In genomic region chr1:52059326-52059725, GRCh38 we compare ENCODE assay signal across 11 cellular contexts. TPM values are rescaled to one million over a fixed set of nuclear protein-coding genes. Genes with fewer than 3 reads are reported as not detected.
DNase-seq lines count a peak whose midpoint lies in the region; ATAC-seq lines count a peak whose summit lies in the region.
"Had no signal": no experiment of that assay in that cellular context is flagged by ENCODE, and none has a peak within 500 bp of the region (broad histone marks: within the 10 kb centered on the region; RNA-seq: fewer than 3 reads in every experiment).

No MANE protein-coding gene starts in this region.

- CTCF ChIA-PET in activated naive CD4-positive, alpha-beta T cell treated with anti-CD3 and anti-CD28 coated beads for 36 hours (lab: Charles Lee) = interaction anchor here (1.0 to 1.1 kb wide), 2 partner anchors 344 to 541 kb away, joined by 3 read pairs; no protein-coding TSS in a partner anchor

- ATAC-seq in HG02623 (IDR thresholded peaks at IDR 0.05; ENCODE audit: unreplicated experiment) = no peak

- intact Hi-C loops in activated naive CD4-positive, alpha-beta T cell treated with anti-CD3 and anti-CD28 coated beads for 36 hours (cut with micrococcal nuclease) = loop anchor here (5.0 to 10.0 kb wide), 5 partner anchors 442 to 868 kb away; partner anchors contain the start of genes OSBPL9, RNF11, SCP2 and ZYG11B

- H3K27me3 Mint-ChIP-seq in activated naive CD4-positive, alpha-beta T cell treated with anti-CD3 and anti-CD28 coated beads for 36 hours (ENCODE audit: low read depth) = no peaks in the 10 kb centered on the region

- DNase-seq in AG20443 (ENCODE audit: low spot score) = peak; percentile 61
- peak; percentile 36 for DNase-seq in HS-5 (ENCODE audit: low read depth)
- peak; percentile 3 for DNase-seq in amniotic stem cell (lab: John Stamatoyannopoulos, UW)
- peak; percentile 78 for DNase-seq in kidney glomerular epithelial cell (lab: John Stamatoyannopoulos, UW)
- DNase-seq in NCI-H128 (lab: John Stamatoyannopoulos, UW; ENCODE audit: unreplicated experiment) = no peak
- DNase-seq in NCI-H748 (lab: John Stamatoyannopoulos, UW; ENCODE audit: unreplicated experiment) = no peak
- DNase-seq in activated naive CD4-positive, alpha-beta T cell treated with anti-CD3 and anti-CD28 coated beads for 36 hours = no peak
- DNase-seq: effector CD4-positive, alpha-beta T cell; posterior cingulate gyrus; SHP77 treated with DMSO at 0.1 percent for 48 hours had no signal

- peaks cover 24% of the 10 kb centered on the region for H3K36me3 Mint-ChIP-seq in activated naive CD4-positive, alpha-beta T cell treated with anti-CD3 and anti-CD28 coated beads for 36 hours (ENCODE audit: low read depth)

- peaks cover 30% of the 10 kb centered on the region for H3K4me1 Mint-ChIP-seq in activated naive CD4-positive, alpha-beta T cell treated with anti-CD3 and anti-CD28 coated beads for 36 hours (ENCODE audit: low read depth)

- H3K4me3 Mint-ChIP-seq in activated naive CD4-positive, alpha-beta T cell treated with anti-CD3 and anti-CD28 coated beads for 36 hours = no peak overlapping the region

- no peak overlapping the region for H3K27ac Mint-ChIP-seq in activated naive CD4-positive, alpha-beta T cell treated with anti-CD3 and anti-CD28 coated beads for 36 hours

- H3K9me3 Mint-ChIP-seq in activated naive CD4-positive, alpha-beta T cell treated with anti-CD3 and anti-CD28 coated beads for 36 hours = no peaks in the 10 kb centered on the region

RNA-seq across cellular contexts. Expression of gene BTF3L4, which starts 3.2 kb away (rescaled TPM):
- 10 to 100 TPM; 38.4 to 38.7 TPM for total RNA-seq in activated naive CD4-positive, alpha-beta T cell treated with anti-CD3 and anti-CD28 coated beads for 36 hours

RNA-seq across cellular contexts. Expression of gene TXNDC12, which starts 4.3 kb away (rescaled TPM):
- total RNA-seq in activated naive CD4-positive, alpha-beta T cell treated with anti-CD3 and anti-CD28 coated beads for 36 hours = 10 to 100 TPM; 32.4 to 44.0 TPM

RNA-seq across cellular contexts. Expression of gene KTI12, which starts 25.7 kb away (rescaled TPM):
- total RNA-seq in activated naive CD4-positive, alpha-beta T cell treated with anti-CD3 and anti-CD28 coated beads for 36 hours = 1 to 10 TPM; 7.3 to 7.6 TPM

Comparison
In these comparisons a context has a peak if more than half of its experiments do, and no peak if none do; other contexts are left out.
1. DNase-seq: peak in AG20443 (single experiment), HS-5 (single experiment), amniotic stem cell (single experiment) and kidney glomerular epithelial cell (single experiment); none in NCI-H128 (single experiment), NCI-H748 (single experiment) and activated naive CD4-positive, alpha-beta T cell treated with anti-CD3 and anti-CD28 coated beads for 36 hours (single experiment).